In genomic region chr2:227423633-227424499, GRCh38 we compare ENCODE assay signal across 19 cellular contexts. TPM values are rescaled to one million over a fixed set of nuclear protein-coding genes. Genes with fewer than 3 reads are reported as not detected.
"Had no signal": no experiment of that assay in that cellular context is flagged by ENCODE, and none has a peak within 500 bp of the region (broad histone marks: within the 10 kb centered on the region; RNA-seq: fewer than 3 reads in every experiment).

No MANE protein-coding gene starts in this region.

- DNase-seq: activated CD4-positive, alpha-beta memory T cell treated with anti-CD3 and anti-CD28 coated beads, Interleukin-2, amount 10 ng/mL, durations not matched to agents 7 days and 5 days; activated CD4-positive, alpha-beta T cell treated with anti-CD3 and anti-CD28 coated beads for 36 hours; activated CD8-positive, alpha-beta memory T cell treated with anti-CD3 and anti-CD28 coated beads, Interleukin-2, amount 50 U/mL, for 4 hours; activated naive CD8-positive, alpha-beta T cell treated with anti-CD3 and anti-CD28 coated beads, Interleukin-2, amount 50 U/mL, for 24 hours; kidney; stimulated activated CD4-positive, alpha-beta T cell treated with anti-CD3 and anti-CD28 coated beads, Interleukin-12 subunit alpha, Interleukin-12 subunit beta, amount 100 ng/mL, for 4 hours; stimulated activated naive CD4-positive, alpha-beta T cell treated with Interleukin-2 at 50 U/mL for 16 hours; T-helper 1 cell; testis had no signal

- H3K36me3 ChIP-seq: ascending aorta, gastroesophageal sphincter had no signal

- H3K27me3 ChIP-seq: ascending aorta, dorsolateral prefrontal cortex, gastroesophageal sphincter, testis had no signal

- H3K4me1 ChIP-seq: ascending aorta, gastroesophageal sphincter, testis had no signal

- H3K4me3 ChIP-seq: ascending aorta, gastroesophageal sphincter, testis had no signal

- H3K9me3 ChIP-seq: ascending aorta, gastroesophageal sphincter, testis had no signal

- ATAC-seq: activated CD4-positive, alpha-beta T cell treated with anti-CD3 and anti-CD28 coated beads for 36 hours; activated naive CD8-positive, alpha-beta T cell treated with anti-CD3 and anti-CD28 coated beads, Interleukin-2, amount 50 U/mL, for 24 hours; gastroesophageal sphincter; sciatic nerve had no signal

- H3K27ac ChIP-seq: ascending aorta, gastroesophageal sphincter, testis, VCaP had no signal

RNA-seq across cellular contexts. Expression of gene SCYGR1, which starts 36.1 kb away (rescaled TPM):
- total RNA-seq: activated CD4-positive, alpha-beta memory T cell treated with anti-CD3 and anti-CD28 coated beads, Interleukin-2, amount 10 ng/mL, durations not matched to agents 7 days and 5 days; activated CD4-positive, alpha-beta T cell treated with anti-CD3 and anti-CD28 coated beads for 36 hours; ascending aorta; endothelial cell of umbilical vein; gastroesophageal sphincter; kidney; liver; myocyte; progenitor cell of endocrine pancreas; sciatic nerve; testis; ureter had no signal
- polyA plus RNA-seq: endothelial cell of umbilical vein, liver had no signal

RNA-seq across cellular contexts. Expression of gene TM4SF20, which starts 44.8 kb away (rescaled TPM):
- total RNA-seq: activated CD4-positive, alpha-beta memory T cell treated with anti-CD3 and anti-CD28 coated beads, Interleukin-2, amount 10 ng/mL, durations not matched to agents 7 days and 5 days; activated CD4-positive, alpha-beta T cell treated with anti-CD3 and anti-CD28 coated beads for 36 hours; ascending aorta; endothelial cell of umbilical vein; gastroesophageal sphincter; kidney; liver; myocyte; progenitor cell of endocrine pancreas; sciatic nerve; ureter had no signal
- polyA plus RNA-seq: endothelial cell of umbilical vein, liver had no signal
